1 cellular context compared by ENCODE assay signal in the genomic region with DNA sequence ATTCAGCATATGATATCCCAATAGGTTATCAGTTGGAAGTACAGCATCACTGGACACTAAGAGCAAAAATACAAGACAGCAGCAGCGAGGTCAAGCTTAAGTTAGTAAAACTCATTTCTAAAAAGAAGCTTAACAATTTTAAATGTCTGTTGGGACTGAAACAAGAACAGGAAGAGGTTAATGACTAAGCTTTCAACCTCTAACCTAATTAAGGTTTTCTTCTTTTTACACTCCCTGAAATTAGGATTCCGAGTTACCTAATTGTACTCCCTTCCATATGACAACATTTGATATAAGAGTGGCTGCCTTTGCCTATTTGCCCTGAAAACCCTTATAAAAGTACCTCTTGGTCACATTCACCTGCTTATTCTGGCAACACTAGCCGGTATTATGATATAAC.
TF ChIP-seq lines count a peak whose summit lies in the region.

No MANE protein-coding gene starts in this region.

TF ChIP-seq in HEK293, 187 proteins besides CTCF, POLR2A, EP300 and RAD21 (continued from another document):
- TF ChIP-seq, protein P1, sequence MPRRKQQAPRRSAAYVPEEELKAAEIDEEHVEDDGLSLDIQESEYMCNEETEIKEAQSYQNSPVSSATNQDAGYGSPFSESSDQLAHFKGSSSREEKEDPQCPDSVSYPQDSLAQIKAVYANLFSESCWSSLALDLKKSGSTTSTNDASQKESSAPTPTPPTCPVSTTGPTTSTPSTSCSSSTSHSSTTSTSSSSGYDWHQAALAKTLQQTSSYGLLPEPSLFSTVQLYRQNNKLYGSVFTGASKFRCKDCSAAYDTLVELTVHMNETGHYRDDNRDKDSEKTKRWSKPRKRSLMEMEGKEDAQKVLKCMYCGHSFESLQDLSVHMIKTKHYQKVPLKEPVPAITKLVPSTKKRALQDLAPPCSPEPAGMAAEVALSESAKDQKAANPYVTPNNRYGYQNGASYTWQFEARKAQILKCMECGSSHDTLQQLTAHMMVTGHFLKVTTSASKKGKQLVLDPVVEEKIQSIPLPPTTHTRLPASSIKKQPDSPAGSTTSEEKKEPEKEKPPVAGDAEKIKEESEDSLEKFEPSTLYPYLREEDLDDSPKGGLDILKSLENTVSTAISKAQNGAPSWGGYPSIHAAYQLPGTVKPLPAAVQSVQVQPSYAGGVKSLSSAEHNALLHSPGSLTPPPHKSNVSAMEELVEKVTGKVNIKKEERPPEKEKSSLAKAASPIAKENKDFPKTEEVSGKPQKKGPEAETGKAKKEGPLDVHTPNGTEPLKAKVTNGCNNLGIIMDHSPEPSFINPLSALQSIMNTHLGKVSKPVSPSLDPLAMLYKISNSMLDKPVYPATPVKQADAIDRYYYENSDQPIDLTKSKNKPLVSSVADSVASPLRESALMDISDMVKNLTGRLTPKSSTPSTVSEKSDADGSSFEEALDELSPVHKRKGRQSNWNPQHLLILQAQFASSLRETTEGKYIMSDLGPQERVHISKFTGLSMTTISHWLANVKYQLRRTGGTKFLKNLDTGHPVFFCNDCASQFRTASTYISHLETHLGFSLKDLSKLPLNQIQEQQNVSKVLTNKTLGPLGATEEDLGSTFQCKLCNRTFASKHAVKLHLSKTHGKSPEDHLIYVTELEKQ (tag by site-specific recombination; IDR thresholded peaks at IDR 0.05; ENCODE audit: borderline replicate concordance) = no peak
- TF ChIP-seq ZNF157 (tag by site-specific recombination; IDR thresholded peaks at IDR 0.05) (no peak), WT1 (tag by site-specific recombination; IDR thresholded peaks at IDR 0.05) (peak; percentile 67), ZBTB7A (tag by site-specific recombination; IDR thresholded peaks at IDR 0.05; ENCODE audit: low read depth) (no peak), ZNF423 (tag by site-specific recombination; IDR thresholded peaks at IDR 0.05) (no peak)
- TF ChIP-seq, protein P2, sequence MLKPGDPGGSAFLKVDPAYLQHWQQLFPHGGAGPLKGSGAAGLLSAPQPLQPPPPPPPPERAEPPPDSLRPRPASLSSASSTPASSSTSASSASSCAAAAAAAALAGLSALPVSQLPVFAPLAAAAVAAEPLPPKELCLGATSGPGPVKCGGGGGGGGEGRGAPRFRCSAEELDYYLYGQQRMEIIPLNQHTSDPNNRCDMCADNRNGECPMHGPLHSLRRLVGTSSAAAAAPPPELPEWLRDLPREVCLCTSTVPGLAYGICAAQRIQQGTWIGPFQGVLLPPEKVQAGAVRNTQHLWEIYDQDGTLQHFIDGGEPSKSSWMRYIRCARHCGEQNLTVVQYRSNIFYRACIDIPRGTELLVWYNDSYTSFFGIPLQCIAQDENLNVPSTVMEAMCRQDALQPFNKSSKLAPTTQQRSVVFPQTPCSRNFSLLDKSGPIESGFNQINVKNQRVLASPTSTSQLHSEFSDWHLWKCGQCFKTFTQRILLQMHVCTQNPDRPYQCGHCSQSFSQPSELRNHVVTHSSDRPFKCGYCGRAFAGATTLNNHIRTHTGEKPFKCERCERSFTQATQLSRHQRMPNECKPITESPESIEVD (tag by site-specific recombination; IDR thresholded peaks at IDR 0.05) = peak; percentile 71
